18 cellular contexts compared by ENCODE assay signal in genomic region chr20:61480158-61480825, GRCh38.
DNase-seq lines count a peak whose midpoint lies in the region; ATAC-seq, FAIRE-seq and TF ChIP-seq lines count a peak whose summit lies in the region.
"Had no signal": no experiment of that assay in that cellular context is flagged by ENCODE, and none has a peak within 500 bp of the region (broad histone marks: within the 10 kb centered on the region; RNA-seq: fewer than 3 reads in every experiment).

No MANE protein-coding gene starts in this region.

- no peak overlapping the region for H3K4me2 ChIP-seq in HepG2 (ENCODE audit: low read depth, low read length)
- H3K4me2 ChIP-seq: PC-9 had no signal

- no peak overlapping the region for H3K4me3 ChIP-seq in HepG2 (replicated peaks in 1 of 3; ENCODE audit: insufficient read depth in 1 of 3, low read depth in 2 of 3, low read length in 3 of 3)
- no peak overlapping the region for H3K4me3 ChIP-seq in right lobe of liver
- H3K4me3 ChIP-seq in RWPE2 (ENCODE audit: severe bottlenecking) = no peak overlapping the region
- H3K4me3 ChIP-seq: GM23248, PC-9 had no signal

- H3K27ac Mint-ChIP-seq in T-helper 2 cell treated with Interferon-gamma antibody and Interleukin-4, amounts not matched to agents 5 μg/mL and 100 μg/mL, for 36 hours = no peak overlapping the region
- H3K27ac Mint-ChIP-seq in natural killer cell treated with Interleukin-12 subunit alpha and Interleukin-12 subunit beta and Interleukin-15 and Interleukin-18, amount 100 ng/mL, for 72 hours = no peak overlapping the region

- H3K4me3 Mint-ChIP-seq in T-helper 2 cell treated with Interferon-gamma antibody and Interleukin-4, amounts not matched to agents 5 μg/mL and 100 μg/mL, for 36 hours = no peak overlapping the region
- H3K4me3 Mint-ChIP-seq in natural killer cell treated with Interleukin-12 subunit alpha and Interleukin-12 subunit beta and Interleukin-15 and Interleukin-18, amount 100 ng/mL, for 72 hours = no peak overlapping the region
- H3K4me3 Mint-ChIP-seq: CD14-positive monocyte had no signal

- no peaks in the 10 kb centered on the region for H4K20me1 ChIP-seq in HepG2 (ENCODE audit: insufficient read depth, low read length)

- H3K36me3 Mint-ChIP-seq in T-helper 2 cell treated with Interferon-gamma antibody and Interleukin-4, amounts not matched to agents 5 μg/mL and 100 μg/mL, for 36 hours (ENCODE audit: low read depth) = no peaks in the 10 kb centered on the region
- no peaks in the 10 kb centered on the region for H3K36me3 Mint-ChIP-seq in natural killer cell treated with Interleukin-12 subunit alpha and Interleukin-12 subunit beta and Interleukin-15 and Interleukin-18, amount 100 ng/mL, for 72 hours
- H3K36me3 Mint-ChIP-seq: CD14-positive monocyte had no signal

- no peak for TF ChIP-seq POLR2A in HepG2 (IDR thresholded peaks at IDR 0.05; ENCODE audit: insufficient read depth in 1 of 2, low read depth in 2 of 2, low read length in 2 of 2)
- no peak for TF ChIP-seq POLR2A in right lobe of liver (IDR thresholded peaks at IDR 0.05)

- intact Hi-C loops in HepG2 (cut with micrococcal nuclease; ENCODE audit: unreplicated experiment) (no loop called here), right lobe of liver (cut with DNase I) (no loop called here)

- BruUV-seq in HepG2 (replicated peaks; lab: Mats Ljungman, UMichigan) = no TSS peak

- no peak for ATAC-seq in HepG2
- no peak for ATAC-seq in right lobe of liver
- ATAC-seq in RWPE2 (ENCODE audit: low read depth) = no peak
- no peak for ATAC-seq in foreskin keratinocyte
- no peak for ATAC-seq in GM21447 (IDR thresholded peaks at IDR 0.05; ENCODE audit: unreplicated experiment)
- ATAC-seq in natural killer cell treated with Interleukin-12 subunit alpha and Interleukin-12 subunit beta and Interleukin-15 and Interleukin-18, amount 100 ng/mL, for 72 hours = no peak
- ATAC-seq: SK-N-SH treated with all-trans-retinoic acid at 6 μM for 48 hours had no signal

- WGBS in HepG2 (ENCODE audit: low lambda C conversion rate) = 40% methylated on average over 16 of the region's 16 CpGs
- WGBS in right lobe of liver (ENCODE audit: insufficient coverage, low coverage, low lambda C conversion rate, missing lambda C conversion rate) = 31% methylated on average over 3 of the region's 16 CpGs

- peaks cover 0 to 17% of the 10 kb centered on the region in 2 experiments; a peak in 2 of 5 replicates for H3K27me3 ChIP-seq in HepG2 (ENCODE audit: control insufficient read depth in 1 of 2, insufficient read depth in 2 of 2, low read length in 2 of 2)
- H3K27me3 ChIP-seq in right lobe of liver = no peaks in the 10 kb centered on the region
- no peaks in the 10 kb centered on the region for H3K27me3 ChIP-seq in RWPE2 (ENCODE audit: insufficient read depth, poor library complexity, severe bottlenecking)
- H3K27me3 ChIP-seq in foreskin keratinocyte = no peaks in the 10 kb centered on the region

- FAIRE-seq in HepG2 (lab: Jason Lieb, UNC) = no peak
- FAIRE-seq: G401.6, GM12892 had no signal

- H3K27ac ChIP-seq in HepG2 (ENCODE audit: extremely low read length, insufficient read depth, low read length) (no peak overlapping the region), right lobe of liver (no peak overlapping the region), RWPE2 (ENCODE audit: poor library complexity, severe bottlenecking) (no peak overlapping the region), foreskin keratinocyte (no peak overlapping the region)
- H3K27ac ChIP-seq: GM23248, PC-9 had no signal

- POLR2A ChIA-PET in HepG2 (lab: Yijun Ruan, JAX) = no interaction called here

- no peak for TF ChIP-seq RAD21 in HepG2 (CRISPR knock-in tag; IDR thresholded peaks at IDR 0.05)

- DNase-seq in HepG2 (ENCODE audit: low spot score) (no peak), right lobe of liver (no peak), RWPE2 (ENCODE audit: low spot score) (peak; percentile 81), foreskin keratinocyte (no peak), DMS153 treated with DMSO at 0.1 percent for 48 hours (lab: John Stamatoyannopoulos, UW; ENCODE audit: unreplicated experiment) (no peak)
- DNase-seq in T-helper 2 cell treated with Interferon-gamma antibody and Interleukin-4, amounts not matched to agents 5 μg/mL and 100 μg/mL, for 36 hours (ENCODE audit: low spot score) = no peak
- DNase-seq in natural killer cell treated with Interleukin-12 subunit alpha and Interleukin-12 subunit beta and Interleukin-15 and Interleukin-18, amount 100 ng/mL, for 72 hours (ENCODE audit: low spot score) = no peak
- DNase-seq: Caco-2, DMS79, GM23248, NCI-H446, PC-9, SHP77 had no signal

- TF ChIP-seq EP300 in HepG2 (IDR thresholded peaks at IDR 0.05; ENCODE audit: low read depth in 2 of 2, low read length in 2 of 2) = no peak
- TF ChIP-seq EP300 in HepG2 (CRISPR knock-in tag; IDR thresholded peaks at IDR 0.05; ENCODE audit: borderline replicate concordance) = no peak

- in situ Hi-C loops in HepG2 (cut with HindIII; ENCODE audit: extremely low pct_ligation_motif_present, low pct_unique_long_range_greater_than_20kb) = no loop called here

- CTCF ChIA-PET in HepG2 (lab: Yijun Ruan, JAX; ENCODE audit: low intra/inter-chr PET ratio, low total read pairs) = no interaction called here

- H3K36me3 ChIP-seq in HepG2 (replicated peaks in 1 of 2; ENCODE audit: control insufficient read depth in 1 of 2, insufficient read depth in 2 of 2, low read length in 2 of 2) (no peaks in the 10 kb centered on the region), right lobe of liver (no peaks in the 10 kb centered on the region), RWPE2 (ENCODE audit: low read depth) (no peaks in the 10 kb centered on the region; the same call in 1 of the 2 replicates)

- no peaks in the 10 kb centered on the region for H3K27me3 Mint-ChIP-seq in T-helper 2 cell treated with Interferon-gamma antibody and Interleukin-4, amounts not matched to agents 5 μg/mL and 100 μg/mL, for 36 hours (ENCODE audit: low read depth)
- H3K27me3 Mint-ChIP-seq in natural killer cell treated with Interleukin-12 subunit alpha and Interleukin-12 subunit beta and Interleukin-15 and Interleukin-18, amount 100 ng/mL, for 72 hours = peaks cover 3 to 7% of the 10 kb centered on the region in 2 donors

- H2AFZ ChIP-seq in HepG2 (ENCODE audit: low read length) = no peak overlapping the region
- H2AFZ ChIP-seq: GM23248, PC-9 had no signal

- H3K9ac ChIP-seq in HepG2 (ENCODE audit: insufficient read depth, low read depth, low read length) = no peak overlapping the region
- H3K9ac ChIP-seq: GM23248 had no signal

- peak; percentile 28 for TF ChIP-seq CTCF in HepG2 (CRISPR knock-in tag; IDR thresholded peaks at IDR 0.05)
- TF ChIP-seq CTCF in right lobe of liver (IDR thresholded peaks at IDR 0.05) = no peak
- peak; percentile 35 for TF ChIP-seq CTCF in RWPE2 (IDR thresholded peaks at IDR 0.05; ENCODE audit: poor library complexity, severe bottlenecking)
- TF ChIP-seq CTCF in foreskin keratinocyte (conservative IDR thresholded peaks at IDR 0.05) = peak; percentile 29

- H3K4me1 Mint-ChIP-seq in T-helper 2 cell treated with Interferon-gamma antibody and Interleukin-4, amounts not matched to agents 5 μg/mL and 100 μg/mL, for 36 hours (ENCODE audit: low read depth) = no peaks in the 10 kb centered on the region
- no peaks in the 10 kb centered on the region for H3K4me1 Mint-ChIP-seq in natural killer cell treated with Interleukin-12 subunit alpha and Interleukin-12 subunit beta and Interleukin-15 and Interleukin-18, amount 100 ng/mL, for 72 hours (ENCODE audit: low read depth in 2 of 2)
- H3K4me1 Mint-ChIP-seq: CD14-positive monocyte had no signal

- no peaks in the 10 kb centered on the region for H3K79me2 ChIP-seq in HepG2 (ENCODE audit: insufficient read depth, low read length)

- peaks cover 4% of the 10 kb centered on the region for H3K9me3 Mint-ChIP-seq in T-helper 2 cell treated with Interferon-gamma antibody and Interleukin-4, amounts not matched to agents 5 μg/mL and 100 μg/mL, for 36 hours
- no peaks in the 10 kb centered on the region for H3K9me3 Mint-ChIP-seq in natural killer cell treated with Interleukin-12 subunit alpha and Interleukin-12 subunit beta and Interleukin-15 and Interleukin-18, amount 100 ng/mL, for 72 hours

- H3K4me1 ChIP-seq in HepG2 (ENCODE audit: insufficient read depth, low read length) (no peaks in the 10 kb centered on the region), right lobe of liver (no peaks in the 10 kb centered on the region), RWPE2 (ENCODE audit: insufficient read depth, poor library complexity, severe bottlenecking) (peaks cover 3% of the 10 kb centered on the region), foreskin keratinocyte (no peaks in the 10 kb centered on the region)
- H3K4me1 ChIP-seq: Caco-2 had no signal

- no peaks in the 10 kb centered on the region for H3K9me3 ChIP-seq in HepG2 (ENCODE audit: low read length)
- no peaks in the 10 kb centered on the region for H3K9me3 ChIP-seq in right lobe of liver
- no peaks in the 10 kb centered on the region for H3K9me3 ChIP-seq in RWPE2 (ENCODE audit: severe bottlenecking)

TF ChIP-seq in HepG2, 621 proteins besides CTCF, POLR2A, EP300 and RAD21:
- TF ChIP-seq, protein P1, sequence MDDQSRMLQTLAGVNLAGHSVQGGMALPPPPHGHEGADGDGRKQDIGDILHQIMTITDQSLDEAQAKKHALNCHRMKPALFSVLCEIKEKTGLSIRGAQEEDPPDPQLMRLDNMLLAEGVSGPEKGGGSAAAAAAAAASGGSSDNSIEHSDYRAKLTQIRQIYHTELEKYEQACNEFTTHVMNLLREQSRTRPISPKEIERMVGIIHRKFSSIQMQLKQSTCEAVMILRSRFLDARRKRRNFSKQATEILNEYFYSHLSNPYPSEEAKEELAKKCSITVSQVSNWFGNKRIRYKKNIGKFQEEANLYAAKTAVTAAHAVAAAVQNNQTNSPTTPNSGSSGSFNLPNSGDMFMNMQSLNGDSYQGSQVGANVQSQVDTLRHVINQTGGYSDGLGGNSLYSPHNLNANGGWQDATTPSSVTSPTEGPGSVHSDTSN (CRISPR knock-in tag; IDR thresholded peaks at IDR 0.05; ENCODE audit: borderline replicate concordance) = no peak
- 0 out of 2 replicates have a peak, but pooled peaks have one; percentile 18 for TF ChIP-seq ZNF768 (CRISPR knock-in tag; IDR thresholded peaks at IDR 0.05)

Comparison
In these comparisons a context has a peak if more than half of its experiments do, and no peak if none do; other contexts are left out.
1. CTCF ChIP-seq: peak in HepG2 (single experiment), RWPE2 (single experiment) and foreskin keratinocyte (single experiment); none in right lobe of liver (0 of 4).